Comparison of ENCODE assay signal across 20 cellular contexts in genomic region chr1:101144868-101145808, GRCh38.
DNase-seq lines count a peak whose midpoint lies in the region; ATAC-seq and TF ChIP-seq lines count a peak whose summit lies in the region.
"Had no signal": no experiment of that assay in that cellular context is flagged by ENCODE, and none has a peak within 500 bp of the region (broad histone marks: within the 10 kb centered on the region; RNA-seq: fewer than 3 reads in every experiment).

No MANE protein-coding gene starts in this region.

- no peak overlapping the region for H3K4me3 Mint-ChIP-seq in activated CD4-positive, alpha-beta T cell treated with anti-CD3 and anti-CD28 coated beads for 36 hours
- H3K4me3 Mint-ChIP-seq in activated T-helper 2 cell treated with anti-CD3 and anti-CD28 coated beads, Interferon-gamma antibody, Interleukin-2, Interleukin-4, amounts not matched to agents 10 μg/mL and 5 μg/mL and 100 μg/mL, durations not matched to agents 14 hours and 24 hours and 36 hours (ENCODE audit: low read depth) = no peak overlapping the region
- H3K4me3 Mint-ChIP-seq: CD8-positive, alpha-beta memory T cell; effector memory CD8-positive, alpha-beta T cell; naive thymus-derived CD4-positive, alpha-beta T cell had no signal

- no peak overlapping the region for H3K4me3 ChIP-seq in HEK293 (ENCODE audit: low read depth, low read length)
- H3K4me3 ChIP-seq in psoas muscle = no peak overlapping the region
- no peak overlapping the region for H3K4me3 ChIP-seq in suprapubic skin
- H3K4me3 ChIP-seq: A549, left lung had no signal

- H3K27me3 ChIP-seq in psoas muscle (ENCODE audit: insufficient read depth in 3 of 3, low read length in 2 of 3) (no peaks in the 10 kb centered on the region), suprapubic skin (no peaks in the 10 kb centered on the region)
- H3K27me3 ChIP-seq: left lung had no signal

- no peak overlapping the region for H3K27ac Mint-ChIP-seq in activated CD4-positive, alpha-beta T cell treated with anti-CD3 and anti-CD28 coated beads for 36 hours
- peak overlapping the region; percentile 74 for H3K27ac Mint-ChIP-seq in activated T-helper 2 cell treated with anti-CD3 and anti-CD28 coated beads, Interferon-gamma antibody, Interleukin-2, Interleukin-4, amounts not matched to agents 10 μg/mL and 5 μg/mL and 100 μg/mL, durations not matched to agents 14 hours and 24 hours and 36 hours

- H3K27ac ChIP-seq in HEK293 (ENCODE audit: extremely low read depth, low read depth, low read length) (no peak overlapping the region; the same call in 1 of the 2 replicates), psoas muscle (no peak overlapping the region), suprapubic skin (no peak overlapping the region)
- H3K27ac ChIP-seq: A549, left lung had no signal

- H3K9me3 ChIP-seq in HEK293 (ENCODE audit: control insufficient read depth, insufficient read depth, low read depth, low read length) (no peaks in the 10 kb centered on the region), psoas muscle (no peaks in the 10 kb centered on the region), suprapubic skin (no peaks in the 10 kb centered on the region)
- H3K9me3 ChIP-seq: A549, left lung, SK-N-SH had no signal

- POLR2A ChIA-PET in activated CD4-positive, alpha-beta T cell treated with anti-CD3 and anti-CD28 coated beads for 36 hours (lab: Charles Lee) = interaction anchor here (0.7 kb wide), 1 partner anchor 96 kb away, joined by 3 read pairs; no protein-coding TSS in a partner anchor
- POLR2A ChIA-PET in HEK293 (lab: Yijun Ruan, JAX) = no interaction called here

- 72 to 82% (median 73%) methylated on average over 5 of the region's 5 CpGs for WGBS in psoas muscle, 3 donors
- WGBS in suprapubic skin = 85% methylated on average over 5 of the region's 5 CpGs

- H3K27me3 Mint-ChIP-seq in activated CD4-positive, alpha-beta T cell treated with anti-CD3 and anti-CD28 coated beads for 36 hours = no peaks in the 10 kb centered on the region
- H3K27me3 Mint-ChIP-seq in activated T-helper 2 cell treated with anti-CD3 and anti-CD28 coated beads, Interferon-gamma antibody, Interleukin-2, Interleukin-4, amounts not matched to agents 10 μg/mL and 5 μg/mL and 100 μg/mL, durations not matched to agents 14 hours and 24 hours and 36 hours (ENCODE audit: low read depth) = no peaks in the 10 kb centered on the region
- H3K27me3 Mint-ChIP-seq: CD8-positive, alpha-beta memory T cell; effector memory CD8-positive, alpha-beta T cell; naive thymus-derived CD4-positive, alpha-beta T cell had no signal

- no peak for DNase-seq in activated CD4-positive, alpha-beta T cell treated with anti-CD3 and anti-CD28 coated beads for 36 hours
- no peak for DNase-seq in activated CD4-positive, alpha-beta T cell treated with anti-CD3 and anti-CD28 coated beads, Interleukin-2, amount 50 U/mL, for 1 hour
- DNase-seq in activated T-helper 2 cell treated with anti-CD3 and anti-CD28 coated beads, Interferon-gamma antibody, Interleukin-2, Interleukin-4, amounts not matched to agents 10 μg/mL and 5 μg/mL and 100 μg/mL, durations not matched to agents 14 hours and 24 hours and 36 hours (ENCODE audit: low spot score) = no peak
- DNase-seq in renal cortical epithelial cell (ENCODE audit: low read depth) (peak; percentile 14), psoas muscle (no peak), suprapubic skin (ENCODE audit: low spot score in 2 of 2) (no peak)
- DNase-seq: activated gamma-delta T cell treated with Interleukin-2 at 50 U/mL for 16 hours; CD8-positive, alpha-beta memory T cell; effector memory CD8-positive, alpha-beta T cell; left lung; naive thymus-derived CD4-positive, alpha-beta T cell; NCI-H1105 treated with DMSO at 0.1 percent for 48 hours; NCI-H446 treated with DMSO at 0.1 percent for 48 hours; PC-3; SK-N-SH; stimulated activated CD4-positive, alpha-beta T cell treated with anti-CD3 and anti-CD28 coated beads, Interleukin-15, amount 100 ng/mL, for 24 hours had no signal

- H3K4me1 ChIP-seq in HEK293 (ENCODE audit: control insufficient read depth, insufficient read depth, low read length) (peaks cover 5% of the 10 kb centered on the region), psoas muscle (no peaks in the 10 kb centered on the region), suprapubic skin (peaks cover 20% of the 10 kb centered on the region)
- H3K4me1 ChIP-seq: A549, left lung had no signal

- TF ChIP-seq POLR2A in suprapubic skin (IDR thresholded peaks at IDR 0.05) = no peak

- H3K9me3 Mint-ChIP-seq in activated CD4-positive, alpha-beta T cell treated with anti-CD3 and anti-CD28 coated beads for 36 hours (ENCODE audit: low read depth) = no peaks in the 10 kb centered on the region
- H3K9me3 Mint-ChIP-seq in activated T-helper 2 cell treated with anti-CD3 and anti-CD28 coated beads, Interferon-gamma antibody, Interleukin-2, Interleukin-4, amounts not matched to agents 10 μg/mL and 5 μg/mL and 100 μg/mL, durations not matched to agents 14 hours and 24 hours and 36 hours = peaks cover 4% of the 10 kb centered on the region
- H3K9me3 Mint-ChIP-seq: CD8-positive, alpha-beta memory T cell; effector memory CD8-positive, alpha-beta T cell had no signal

- TF ChIP-seq CTCF in HEK293 (tag by site-specific recombination; IDR thresholded peaks at IDR 0.05) (no peak), psoas muscle (IDR thresholded peaks at IDR 0.05) (no peak), suprapubic skin (IDR thresholded peaks at IDR 0.05) (no peak)

- TF ChIP-seq EP300 in suprapubic skin (IDR thresholded peaks at IDR 0.05) = no peak

- H3K36me3 ChIP-seq in HEK293 (ENCODE audit: control insufficient read depth in 2 of 2, insufficient read depth in 1 of 2, low read length in 2 of 2) = no peaks in the 10 kb centered on the region
- no peaks in the 10 kb centered on the region for H3K36me3 ChIP-seq in psoas muscle (ENCODE audit: insufficient read depth in 1 of 2, low read depth in 1 of 2)
- H3K36me3 ChIP-seq in suprapubic skin = no peaks in the 10 kb centered on the region
- H3K36me3 ChIP-seq: left lung had no signal

- peak; percentile 75 for ATAC-seq in activated CD4-positive, alpha-beta T cell treated with anti-CD3 and anti-CD28 coated beads for 36 hours
- no peak for ATAC-seq in psoas muscle
- no peak for ATAC-seq in activated CD4-positive, CD25-positive, alpha-beta regulatory T cell treated with anti-CD3 and anti-CD28 coated beads, Interleukin-2, amount 50 U/mL, for 24 hours
- ATAC-seq: A549; effector memory CD8-positive, alpha-beta T cell; HepG2; left lung; naive thymus-derived CD4-positive, alpha-beta T cell; PC-3 had no signal

- intact Hi-C loops in activated CD4-positive, alpha-beta T cell treated with anti-CD3 and anti-CD28 coated beads for 36 hours (cut with DNase I, micrococcal nuclease) = no loop called here
- intact Hi-C loops in activated T-helper 2 cell treated with anti-CD3 and anti-CD28 coated beads, Interferon-gamma antibody, Interleukin-2, Interleukin-4, amounts not matched to agents 10 μg/mL and 5 μg/mL and 100 μg/mL, durations not matched to agents 14 hours and 24 hours and 36 hours (cut with micrococcal nuclease) = loop anchor here (2.0 kb wide), 1 partner anchor 34 kb away; no protein-coding TSS in a partner anchor
- intact Hi-C loops in psoas muscle (cut with DNase I) = no loop called here

- no peaks in the 10 kb centered on the region for H3K36me3 Mint-ChIP-seq in activated CD4-positive, alpha-beta T cell treated with anti-CD3 and anti-CD28 coated beads for 36 hours (ENCODE audit: low read depth)
- H3K36me3 Mint-ChIP-seq in activated T-helper 2 cell treated with anti-CD3 and anti-CD28 coated beads, Interferon-gamma antibody, Interleukin-2, Interleukin-4, amounts not matched to agents 10 μg/mL and 5 μg/mL and 100 μg/mL, durations not matched to agents 14 hours and 24 hours and 36 hours (ENCODE audit: low read depth) = no peaks in the 10 kb centered on the region
- H3K36me3 Mint-ChIP-seq: CD8-positive, alpha-beta memory T cell had no signal

- H3K4me1 Mint-ChIP-seq in activated CD4-positive, alpha-beta T cell treated with anti-CD3 and anti-CD28 coated beads for 36 hours = peaks cover 34% of the 10 kb centered on the region
- peaks cover 24% of the 10 kb centered on the region for H3K4me1 Mint-ChIP-seq in activated T-helper 2 cell treated with anti-CD3 and anti-CD28 coated beads, Interferon-gamma antibody, Interleukin-2, Interleukin-4, amounts not matched to agents 10 μg/mL and 5 μg/mL and 100 μg/mL, durations not matched to agents 14 hours and 24 hours and 36 hours (ENCODE audit: low read depth)

- CTCF ChIA-PET in activated CD4-positive, alpha-beta T cell treated with anti-CD3 and anti-CD28 coated beads for 36 hours (lab: Charles Lee) = interaction anchor here (1.8 kb wide), 1 partner anchor 143 kb away, joined by 5 read pairs; no protein-coding TSS in a partner anchor
- CTCF ChIA-PET in HEK293 (lab: Yijun Ruan, JAX) = interaction anchor here (0.6 kb wide), 1 partner anchor 207 kb away, joined by 3 read pairs; no protein-coding TSS in a partner anchor

TF ChIP-seq in HEK293, 187 proteins besides CTCF, POLR2A, EP300 and RAD21:
- TF ChIP-seq, protein P1, sequence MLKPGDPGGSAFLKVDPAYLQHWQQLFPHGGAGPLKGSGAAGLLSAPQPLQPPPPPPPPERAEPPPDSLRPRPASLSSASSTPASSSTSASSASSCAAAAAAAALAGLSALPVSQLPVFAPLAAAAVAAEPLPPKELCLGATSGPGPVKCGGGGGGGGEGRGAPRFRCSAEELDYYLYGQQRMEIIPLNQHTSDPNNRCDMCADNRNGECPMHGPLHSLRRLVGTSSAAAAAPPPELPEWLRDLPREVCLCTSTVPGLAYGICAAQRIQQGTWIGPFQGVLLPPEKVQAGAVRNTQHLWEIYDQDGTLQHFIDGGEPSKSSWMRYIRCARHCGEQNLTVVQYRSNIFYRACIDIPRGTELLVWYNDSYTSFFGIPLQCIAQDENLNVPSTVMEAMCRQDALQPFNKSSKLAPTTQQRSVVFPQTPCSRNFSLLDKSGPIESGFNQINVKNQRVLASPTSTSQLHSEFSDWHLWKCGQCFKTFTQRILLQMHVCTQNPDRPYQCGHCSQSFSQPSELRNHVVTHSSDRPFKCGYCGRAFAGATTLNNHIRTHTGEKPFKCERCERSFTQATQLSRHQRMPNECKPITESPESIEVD (tag by site-specific recombination; IDR thresholded peaks at IDR 0.05) = peak; percentile 68
- no peak for TF ChIP-seq OVOL3 (tag by site-specific recombination; IDR thresholded peaks at IDR 0.05)
- TF ChIP-seq ZXDB (tag by site-specific recombination; IDR thresholded peaks at IDR 0.05) = 0 out of 2 replicates have a peak, but pooled peaks have one; percentile 25
TF ChIP-seq in HEK293: peak in this region for 2.
